ENCODE assay signal across 21 cellular contexts in genomic region chr13:30700364-30700763, GRCh38.
"Had no signal": no experiment of that assay in that cellular context is flagged by ENCODE, and none has a peak within 500 bp of the region (broad histone marks: within the 10 kb centered on the region; RNA-seq: fewer than 3 reads in every experiment).

No MANE protein-coding gene starts in this region.

- ATAC-seq: left lobe of liver; stimulated activated memory B cell treated with anti-CD40 and anti-IgM and Interleukin-4, amounts not matched to agents 10 μg/mL and 1 μg/mL and 100 μg/mL, for 72 hours had no signal

- H3K9me3 Mint-ChIP-seq: activated CD4-positive, alpha-beta memory T cell treated with anti-CD3 and anti-CD28 coated beads for 36 hours; activated T-helper 1 cell treated with anti-CD3 and anti-CD28 coated beads, Interleukin-12 subunit alpha, Interleukin-12 subunit beta, Interleukin-2, Interleukin-4 antibody, amounts not matched to agents 30 ng/mL and 10 ng/mL and 1 ng/mL, durations not matched to agents 14 hours and 24 hours and 36 hours; stimulated activated memory B cell treated with anti-CD40 and anti-IgM and Interleukin-4, amounts not matched to agents 10 μg/mL and 1 μg/mL and 100 μg/mL, for 72 hours had no signal

- H3K36me3 Mint-ChIP-seq: activated CD4-positive, alpha-beta memory T cell treated with anti-CD3 and anti-CD28 coated beads for 36 hours; stimulated activated memory B cell treated with anti-CD40 and anti-IgM and Interleukin-4, amounts not matched to agents 10 μg/mL and 1 μg/mL and 100 μg/mL, for 72 hours had no signal

- H3K4me3 ChIP-seq: colonic mucosa, lung, sigmoid colon, spleen, thyroid gland had no signal

- DNase-seq: activated CD4-positive, alpha-beta memory T cell treated with anti-CD3 and anti-CD28 coated beads for 36 hours; activated CD4-positive, alpha-beta T cell treated with anti-CD3 and anti-CD28 coated beads for 4 hours; activated T-cell treated with anti-CD3 and anti-CD28 coated beads for 4 hours; aorta; brain microvascular endothelial cell; central memory CD4-positive, alpha-beta T cell; colonic mucosa; erythroblast; foreskin melanocyte; kidney; midbrain; nucleus accumbens; sigmoid colon; spleen; stimulated activated CD4-positive, alpha-beta T cell treated with anti-CD3 and anti-CD28 coated beads, Interleukin-4, amount 100 ng/mL, for 4 hours; thyroid gland had no signal

- H3K36me3 ChIP-seq: brain microvascular endothelial cell, colonic mucosa, sigmoid colon, spleen, thyroid gland had no signal

- H3K4me1 ChIP-seq: colonic mucosa, sigmoid colon had no signal

- H3K27ac Mint-ChIP-seq: activated CD4-positive, alpha-beta memory T cell treated with anti-CD3 and anti-CD28 coated beads for 36 hours; activated T-helper 1 cell treated with anti-CD3 and anti-CD28 coated beads, Interleukin-12 subunit alpha, Interleukin-12 subunit beta, Interleukin-2, Interleukin-4 antibody, amounts not matched to agents 30 ng/mL and 10 ng/mL and 1 ng/mL, durations not matched to agents 14 hours and 24 hours and 36 hours; stimulated activated memory B cell treated with anti-CD40 and anti-IgM and Interleukin-4, amounts not matched to agents 10 μg/mL and 1 μg/mL and 100 μg/mL, for 72 hours had no signal

- H3K27ac ChIP-seq: brain microvascular endothelial cell, colonic mucosa, sigmoid colon, spleen, thyroid gland had no signal

- H3K27me3 ChIP-seq: brain microvascular endothelial cell, colonic mucosa, sigmoid colon, spleen, thyroid gland had no signal

- H3K4me3 Mint-ChIP-seq: activated CD4-positive, alpha-beta memory T cell treated with anti-CD3 and anti-CD28 coated beads for 36 hours; activated T-helper 1 cell treated with anti-CD3 and anti-CD28 coated beads, Interleukin-12 subunit alpha, Interleukin-12 subunit beta, Interleukin-2, Interleukin-4 antibody, amounts not matched to agents 30 ng/mL and 10 ng/mL and 1 ng/mL, durations not matched to agents 14 hours and 24 hours and 36 hours; nephron; stimulated activated memory B cell treated with anti-CD40 and anti-IgM and Interleukin-4, amounts not matched to agents 10 μg/mL and 1 μg/mL and 100 μg/mL, for 72 hours had no signal
